Comparison of ENCODE assay signal across 1 cellular context in the genomic region with DNA sequence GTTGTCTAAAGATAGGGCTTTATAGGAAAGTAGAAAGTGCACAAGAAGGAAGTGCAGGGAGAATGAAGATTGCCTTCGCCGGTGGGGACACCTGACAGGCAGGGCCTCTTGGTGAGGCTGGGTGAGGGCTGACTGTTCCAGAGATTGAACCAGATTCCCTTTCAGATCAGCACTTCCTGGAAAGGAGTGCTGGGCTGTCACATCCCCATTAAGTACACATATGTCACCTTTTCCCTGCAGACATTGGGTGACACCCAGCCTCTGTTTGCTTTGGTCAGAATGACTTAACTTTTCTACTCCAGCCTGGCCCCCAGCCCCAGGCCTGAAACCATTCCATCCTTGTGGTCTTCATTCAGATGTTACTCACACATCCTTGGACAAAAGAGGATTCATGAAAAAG.
TF ChIP-seq lines count a peak whose summit lies in the region.

No MANE protein-coding gene starts in this region.

TF ChIP-seq in IMR-90, 13 proteins besides CTCF, POLR2A, EP300 and RAD21 (continued from another document):
- TF ChIP-seq CEBPB (IDR thresholded peaks at IDR 0.05; ENCODE audit: low read depth, low read length) (no peak), RCOR1 (IDR thresholded peaks at IDR 0.05; ENCODE audit: insufficient replicate concordance, low read length) (no peak), MAZ (IDR thresholded peaks at IDR 0.05; ENCODE audit: borderline replicate concordance, low read depth, low read length) (no peak), MXI1 (IDR thresholded peaks at IDR 0.05; ENCODE audit: borderline replicate concordance, low read depth, low read length) (no peak), SMC3 (IDR thresholded peaks at IDR 0.05; ENCODE audit: low read depth, low read length) (no peak), NFE2L2 (IDR thresholded peaks at IDR 0.05; ENCODE audit: low read depth, low read length) (no peak), BHLHE40 (IDR thresholded peaks at IDR 0.05; ENCODE audit: low read depth, low read length) (no peak), CHD1 (IDR thresholded peaks at IDR 0.05; ENCODE audit: low read depth, low read length) (no peak)
- TF ChIP-seq, protein P1, sequence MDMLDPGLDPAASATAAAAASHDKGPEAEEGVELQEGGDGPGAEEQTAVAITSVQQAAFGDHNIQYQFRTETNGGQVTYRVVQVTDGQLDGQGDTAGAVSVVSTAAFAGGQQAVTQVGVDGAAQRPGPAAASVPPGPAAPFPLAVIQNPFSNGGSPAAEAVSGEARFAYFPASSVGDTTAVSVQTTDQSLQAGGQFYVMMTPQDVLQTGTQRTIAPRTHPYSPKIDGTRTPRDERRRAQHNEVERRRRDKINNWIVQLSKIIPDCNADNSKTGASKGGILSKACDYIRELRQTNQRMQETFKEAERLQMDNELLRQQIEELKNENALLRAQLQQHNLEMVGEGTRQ (IDR thresholded peaks at IDR 0.05; ENCODE audit: low read depth, low read length), result no peak
